In genomic region chr1:190176776-190177175, GRCh38 we compare ENCODE assay signal across 21 cellular contexts.
A peak's percentile ranks its signal among the peaks of the same experiment; 100 is the strongest.
DNase-seq lines count a peak whose midpoint lies in the region; ATAC-seq and TF ChIP-seq lines count a peak whose summit lies in the region.
"Had no signal": no experiment of that assay in that cellular context is flagged by ENCODE, and none has a peak within 500 bp of the region (broad histone marks: within the 10 kb centered on the region; RNA-seq: fewer than 3 reads in every experiment).

No MANE protein-coding gene starts in this region.

- H3K27ac ChIP-seq in fibroblast of lung (ENCODE audit: insufficient read depth, low read length) (no peak overlapping the region), neuronal stem cell (replicated peaks; ENCODE audit: low read length) (no peak overlapping the region), endodermal cell (ENCODE audit: low read depth, low read length) (no peak overlapping the region)
- H3K27ac ChIP-seq: SK-N-MC had no signal

- no peak overlapping the region for H3K27ac Mint-ChIP-seq in endodermal cell
- H3K27ac Mint-ChIP-seq: B cell; CD4-positive, alpha-beta memory T cell; H9 had no signal

- no peak overlapping the region for H3K4ac ChIP-seq in neuronal stem cell (ENCODE audit: low read length)

- H3K14ac ChIP-seq in neuronal stem cell (ENCODE audit: low read length), result no peak overlapping the region

- H3K9me3 ChIP-seq in fibroblast of lung (ENCODE audit: control insufficient read depth, insufficient read depth, low read depth, low read length) (no peaks in the 10 kb centered on the region), neuronal stem cell (replicated peaks in 1 of 2; ENCODE audit: control insufficient read depth in 2 of 2, insufficient read depth in 1 of 2, low read depth in 1 of 2, low read length in 2 of 2) (no peaks in the 10 kb centered on the region), endodermal cell (ENCODE audit: control insufficient read depth, low read length) (no peaks in the 10 kb centered on the region)

- H2BK5ac ChIP-seq in neuronal stem cell (ENCODE audit: low read length), result no peak overlapping the region

- no peak overlapping the region for H2AK5ac ChIP-seq in neuronal stem cell (ENCODE audit: low read depth, low read length)

- H2BK12ac ChIP-seq in neuronal stem cell (ENCODE audit: low read length), result no peak overlapping the region

- no peaks in the 10 kb centered on the region for H3K79me1 ChIP-seq in neuronal stem cell (ENCODE audit: low read depth, low read length)

- no peaks in the 10 kb centered on the region for H3K36me3 Mint-ChIP-seq in endodermal cell (ENCODE audit: low read depth)
- H3K36me3 Mint-ChIP-seq: CD4-positive, alpha-beta memory T cell had no signal

- H2AFZ ChIP-seq in fibroblast of lung (ENCODE audit: low read length), result no peak overlapping the region
- H2AFZ ChIP-seq in neuronal stem cell (ENCODE audit: low read length), result peak overlapping the region; percentile 46

- TF ChIP-seq CTCF in fibroblast of lung (conservative IDR thresholded peaks at IDR 0.05 in 1 of 2, IDR thresholded peaks at IDR 0.05 in 1 of 2; ENCODE audit: low read depth in 1 of 2, low read length in 2 of 2) (no peak), endodermal cell (conservative IDR thresholded peaks at IDR 0.05) (no peak)

- no peak overlapping the region for H3K23ac ChIP-seq in neuronal stem cell (ENCODE audit: low read depth, low read length, poor library complexity)

- H3K27me3 ChIP-seq in fibroblast of lung (ENCODE audit: control insufficient read depth, insufficient read depth, low read length), result no peaks in the 10 kb centered on the region
- H3K27me3 ChIP-seq in neuronal stem cell (ENCODE audit: control insufficient read depth in 3 of 3, insufficient read depth in 3 of 3, low read depth in 1 of 3, low read length in 3 of 3), result no peaks in the 10 kb centered on the region
- no peaks in the 10 kb centered on the region for H3K27me3 ChIP-seq in endodermal cell (ENCODE audit: control insufficient read depth, insufficient read depth, low read length, poor library complexity, severe bottlenecking)

- H2BK15ac ChIP-seq in neuronal stem cell (ENCODE audit: low read length), result no peak overlapping the region

- H3K4me2 ChIP-seq in fibroblast of lung (ENCODE audit: extremely low read depth, insufficient read depth, low read length), result no peak overlapping the region
- H3K4me2 ChIP-seq in neuronal stem cell (ENCODE audit: insufficient read depth, low read length, poor library complexity, severe bottlenecking), result no peak overlapping the region

- peak; percentile 51 for DNase-seq in HCEC 1CT
- DNase-seq in RPMI7951 (ENCODE audit: low read depth), result peak; percentile 6
- DNase-seq in fibroblast of lung (ENCODE audit: low read depth in 2 of 2), result peak; percentile 43 to 69
- DNase-seq in neuronal stem cell (ENCODE audit: low spot score), result no peak
- no peak for DNase-seq in endodermal cell
- DNase-seq in posterior vena cava (ENCODE audit: low spot score), result no peak
- no peak for DNase-seq in sciatic nerve (ENCODE audit: low spot score)
- DNase-seq: ACHN; CD4-positive, alpha-beta memory T cell; EL; H9; NCI-H1048; NCI-H146; NCI-H2081 treated with DMSO at 0.1 percent for 48 hours; NCI-H2227 treated with DMSO at 0.1 percent for 48 hours; NCI-H526 treated with DMSO at 0.1 percent for 48 hours; NK-92 treated with Interleukin-12 subunit alpha and Interleukin-12 subunit beta, amount 100 ng/mL, for 24 hours had no signal

- H3K36me3 ChIP-seq in fibroblast of lung (ENCODE audit: control insufficient read depth, insufficient read depth, low read length) (no peaks in the 10 kb centered on the region), neuronal stem cell (replicated peaks in 1 of 2; ENCODE audit: control insufficient read depth in 2 of 2, insufficient read depth in 2 of 2, low read length in 2 of 2) (no peaks in the 10 kb centered on the region), endodermal cell (ENCODE audit: control insufficient read depth, insufficient read depth, low read length) (no peaks in the 10 kb centered on the region)

- H3K18ac ChIP-seq in neuronal stem cell (ENCODE audit: low read length), result no peak overlapping the region

- intact Hi-C loops in posterior vena cava (cut with DNase I) (no loop called here), sciatic nerve (cut with DNase I) (no loop called here)

- no peak overlapping the region for H2BK120ac ChIP-seq in neuronal stem cell (ENCODE audit: low read depth, low read length)

- ATAC-seq in HG03159 (IDR thresholded peaks at IDR 0.05; ENCODE audit: unreplicated experiment) (no peak), sciatic nerve (no peak)
- ATAC-seq: Right ventricle myocardium inferior had no signal

- H3K4me1 ChIP-seq in fibroblast of lung (ENCODE audit: control insufficient read depth, extremely low read depth, insufficient read depth, low read length) (no peaks in the 10 kb centered on the region), neuronal stem cell (ENCODE audit: control insufficient read depth in 2 of 2, insufficient read depth in 1 of 2, low read depth in 1 of 2, low read length in 2 of 2) (peaks cover 0 to 2% of the 10 kb centered on the region in 2 donors), endodermal cell (ENCODE audit: control insufficient read depth, insufficient read depth, low read length) (no peaks in the 10 kb centered on the region)

- no peak overlapping the region for H3K4me3 Mint-ChIP-seq in endodermal cell
- H3K4me3 Mint-ChIP-seq: B cell; CD4-positive, alpha-beta memory T cell; H9 had no signal

- H4K8ac ChIP-seq in neuronal stem cell (ENCODE audit: low read depth, low read length), result no peak overlapping the region

- H3K9me3 Mint-ChIP-seq in endodermal cell, result no peaks in the 10 kb centered on the region
- H3K9me3 Mint-ChIP-seq: H9 had no signal

- no peaks in the 10 kb centered on the region for H3K27me3 Mint-ChIP-seq in endodermal cell (ENCODE audit: insufficient read depth)
- H3K27me3 Mint-ChIP-seq: B cell; CD4-positive, alpha-beta memory T cell had no signal

- no peaks in the 10 kb centered on the region for H4K20me1 ChIP-seq in fibroblast of lung (ENCODE audit: control insufficient read depth, extremely low read depth, insufficient read depth, low read length)

- H3K79me2 ChIP-seq in fibroblast of lung (ENCODE audit: control insufficient read depth, insufficient read depth, low read length), result no peaks in the 10 kb centered on the region

- H3K4me3 ChIP-seq in fibroblast of lung (replicated peaks in 1 of 4; ENCODE audit: control extremely low read depth in 1 of 4, insufficient read depth in 1 of 4, low read depth in 3 of 4, low read length in 4 of 4), result no peak overlapping the region
- no peak overlapping the region for H3K4me3 ChIP-seq in neuronal stem cell (ENCODE audit: low read length in 2 of 2)
- no peak overlapping the region for H3K4me3 ChIP-seq in endodermal cell (ENCODE audit: low read length)
- H3K4me3 ChIP-seq: SK-N-MC had no signal

- H3K9ac ChIP-seq in fibroblast of lung (ENCODE audit: insufficient read depth, low read length) (no peak overlapping the region), neuronal stem cell (ENCODE audit: low read depth, low read length, poor library complexity) (no peak overlapping the region), endodermal cell (ENCODE audit: extremely low read depth, low read length, poor library complexity, severe bottlenecking) (no peak overlapping the region)

- H3K4me1 Mint-ChIP-seq in endodermal cell, result no peaks in the 10 kb centered on the region
- H3K4me1 Mint-ChIP-seq: B cell; CD4-positive, alpha-beta memory T cell; H9 had no signal

- H4K91ac ChIP-seq in neuronal stem cell (ENCODE audit: low read depth, low read length, poor library complexity), result no peak overlapping the region

Comparison
In these comparisons a context has a peak if more than half of its experiments do, and no peak if none do; other contexts are left out.
1. DNase-seq: peak in HCEC 1CT (single experiment), RPMI7951 (single experiment) and fibroblast of lung (2 of 2); none in neuronal stem cell (single experiment), endodermal cell (single experiment), posterior vena cava (single experiment) and sciatic nerve (single experiment).